ENCODE assay signal across 10 cellular contexts in the genomic region with DNA sequence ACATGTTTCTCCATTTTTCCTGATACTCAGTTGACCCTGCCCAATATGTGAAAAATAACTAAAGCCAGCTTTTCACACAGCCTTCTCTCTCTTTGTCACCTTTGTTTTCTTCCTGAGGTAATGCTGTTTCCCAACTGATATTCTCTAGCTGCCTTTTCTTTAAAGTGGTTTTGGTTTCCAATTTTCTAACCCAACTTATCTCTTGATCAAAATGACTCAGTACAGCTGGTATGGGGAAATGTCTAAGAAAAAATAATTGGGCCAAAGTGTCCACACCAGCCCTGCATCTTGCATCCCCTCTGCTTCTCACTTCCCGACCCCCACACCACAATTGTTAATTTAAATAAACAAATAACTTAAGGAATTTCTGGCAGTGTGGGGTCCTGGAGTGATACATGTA.
DNase-seq lines count a peak whose midpoint lies in the region; ATAC-seq, FAIRE-seq and TF ChIP-seq lines count a peak whose summit lies in the region.
"Had no signal": no experiment of that assay in that cellular context is flagged by ENCODE, and none has a peak within 500 bp of the region (broad histone marks: within the 10 kb centered on the region; RNA-seq: fewer than 3 reads in every experiment).

No MANE protein-coding gene starts in this region.

- TF ChIP-seq CTCF in natural killer cell (IDR thresholded peaks at IDR 0.05): no peak
- no peak for TF ChIP-seq CTCF in astrocyte of the spinal cord (IDR thresholded peaks at IDR 0.05; ENCODE audit: low read depth, low read length)
- TF ChIP-seq CTCF in sigmoid colon (IDR thresholded peaks at IDR 0.05): no peak

- TF ChIP-seq POLR2A in sigmoid colon (IDR thresholded peaks at IDR 0.05): no peak

- 68 to 74% methylated on average over 1 of the region's 1 CpG for WGBS in sigmoid colon, 2 donors

- FAIRE-seq in urothelium cell line (lab: Jason Lieb, UNC): no peak

- peaks cover 0 to 7% of the 10 kb centered on the region in 2 donors for H3K4me1 Mint-ChIP-seq in natural killer cell treated with Interleukin-12 subunit alpha and Interleukin-12 subunit beta and Interleukin-15 and Interleukin-18, amount 100 ng/mL, for 72 hours (ENCODE audit: low read depth in 2 of 2)
- H3K4me1 Mint-ChIP-seq in natural killer cell: no peaks in the 10 kb centered on the region

- peaks cover 3% of the 10 kb centered on the region for H3K9me3 Mint-ChIP-seq in natural killer cell treated with Interleukin-12 subunit alpha and Interleukin-12 subunit beta and Interleukin-15 and Interleukin-18, amount 100 ng/mL, for 72 hours
- H3K9me3 Mint-ChIP-seq in natural killer cell: peaks cover 0 to 4% of the 10 kb centered on the region in 2 donors

- DNase-seq in natural killer cell treated with Interleukin-12 subunit alpha and Interleukin-12 subunit beta and Interleukin-15 and Interleukin-18, amount 100 ng/mL, for 72 hours (ENCODE audit: low spot score): no peak
- DNase-seq in natural killer cell (no peak), HS-27A (ENCODE audit: low read depth) (peak; percentile 31), astrocyte of the spinal cord (ENCODE audit: low read depth, low spot score) (peak; percentile 71), urothelium cell line (ENCODE audit: low spot score) (peak; percentile 10), sigmoid colon (no peak)
- no peak for DNase-seq in activated T-cell treated with anti-CD3 and anti-CD28 coated beads, Interleukin-2, amount 50 U/mL, for 1 hour
- DNase-seq: NCI-H1694 treated with DMSO at 0.1 percent for 48 hours, occipital lobe had no signal

- no peaks in the 10 kb centered on the region for H3K36me3 Mint-ChIP-seq in natural killer cell treated with Interleukin-12 subunit alpha and Interleukin-12 subunit beta and Interleukin-15 and Interleukin-18, amount 100 ng/mL, for 72 hours
- no peaks in the 10 kb centered on the region for H3K36me3 Mint-ChIP-seq in natural killer cell

- in situ Hi-C loops in astrocyte of the spinal cord (cut with HindIII; ENCODE audit: low sequenced_read_pairs): no loop called here

- no peaks in the 10 kb centered on the region for H3K9me3 ChIP-seq in sigmoid colon

- intact Hi-C loops in natural killer cell (cut with micrococcal nuclease): no loop called here
- intact Hi-C loops in sigmoid colon (cut with DNase I): no loop called here

- H3K4me3 ChIP-seq in astrocyte of the spinal cord (ENCODE audit: low read depth, low read length) (no peak overlapping the region), sigmoid colon (no peak overlapping the region)

- H3K4me1 ChIP-seq in sigmoid colon: no peaks in the 10 kb centered on the region

- no peaks in the 10 kb centered on the region for H3K36me3 ChIP-seq in sigmoid colon

- H3K27ac Mint-ChIP-seq in natural killer cell treated with Interleukin-12 subunit alpha and Interleukin-12 subunit beta and Interleukin-15 and Interleukin-18, amount 100 ng/mL, for 72 hours: no peak overlapping the region
- H3K27ac Mint-ChIP-seq in natural killer cell: no peak overlapping the region

- peak in 1 of 2 donors; percentile 43 for ATAC-seq in natural killer cell treated with Interleukin-12 subunit alpha and Interleukin-12 subunit beta and Interleukin-15 and Interleukin-18, amount 100 ng/mL, for 72 hours
- ATAC-seq in natural killer cell: no peak
- ATAC-seq in HG03135 (IDR thresholded peaks at IDR 0.05; ENCODE audit: unreplicated experiment): no peak

- peak overlapping the region; percentile 49 for H3K4me3 Mint-ChIP-seq in natural killer cell treated with Interleukin-12 subunit alpha and Interleukin-12 subunit beta and Interleukin-15 and Interleukin-18, amount 100 ng/mL, for 72 hours
- H3K4me3 Mint-ChIP-seq in natural killer cell: no peak overlapping the region

- H3K27me3 ChIP-seq in sigmoid colon: no peaks in the 10 kb centered on the region

- TF ChIP-seq EP300 in sigmoid colon (IDR thresholded peaks at IDR 0.05): no peak

- H3K27me3 Mint-ChIP-seq in natural killer cell treated with Interleukin-12 subunit alpha and Interleukin-12 subunit beta and Interleukin-15 and Interleukin-18, amount 100 ng/mL, for 72 hours: no peaks in the 10 kb centered on the region
- no peaks in the 10 kb centered on the region for H3K27me3 Mint-ChIP-seq in natural killer cell (ENCODE audit: low read depth in 2 of 2)

- no peak overlapping the region for H3K27ac ChIP-seq in sigmoid colon

Comparison
In these comparisons a context has a peak if more than half of its experiments do, and no peak if none do; other contexts are left out.
1. DNase-seq: peak in HS-27A (single experiment), astrocyte of the spinal cord (single experiment) and urothelium cell line (single experiment); none in natural killer cell treated with Interleukin-12 subunit alpha and Interleukin-12 subunit beta and Interleukin-15 and Interleukin-18, amount 100 ng/mL, for 72 hours (single experiment), natural killer cell (single experiment), activated T-cell treated with anti-CD3 and anti-CD28 coated beads, Interleukin-2, amount 50 U/mL, for 1 hour (single experiment) and sigmoid colon (single experiment).